In the genomic region with DNA sequence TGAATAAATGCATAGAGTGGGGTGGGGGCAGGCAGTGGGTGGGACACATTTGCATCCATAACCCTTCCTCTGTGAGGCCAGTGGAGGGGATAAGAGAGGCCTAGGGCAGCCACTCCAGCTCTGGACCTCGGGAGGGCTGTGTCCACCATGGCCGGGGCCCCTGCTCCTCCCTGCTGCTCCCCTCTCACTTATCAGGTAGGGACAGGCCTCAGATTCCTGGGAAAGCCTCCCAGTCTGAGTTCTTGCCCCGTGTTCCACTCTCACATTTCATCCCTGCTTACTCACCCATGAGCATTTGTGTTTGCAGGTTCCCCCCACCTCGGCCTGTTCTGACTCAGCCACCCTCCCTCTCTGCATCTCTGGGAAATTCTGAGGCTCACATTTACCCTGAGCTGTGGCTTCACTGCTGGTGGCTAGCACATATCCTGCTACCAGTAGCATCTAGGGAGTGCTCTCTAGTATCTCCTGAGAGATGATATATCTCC, we compare ENCODE assay signal across 7 cellular contexts.
DNase-seq lines count a peak whose midpoint lies in the region; ATAC-seq and TF ChIP-seq lines count a peak whose summit lies in the region.

No MANE protein-coding gene starts in this region.

- DNase-seq in HFF-Myc (ENCODE audit: extremely low read depth, low read depth) (peak; percentile 9), glomerular visceral epithelial cell (ENCODE audit: extremely low spot score) (peak; percentile 74), NK-92 (lab: John Stamatoyannopoulos, UW; ENCODE audit: unreplicated experiment) (no peak), NOMO-1 treated with DMSO at 0.1 percent for 48 hours (lab: John Stamatoyannopoulos, UW; ENCODE audit: unreplicated experiment) (no peak), DMS79 (lab: John Stamatoyannopoulos, UW) (no peak)

- peaks cover 41% of the 10 kb centered on the region for H3K4me1 ChIP-seq in OCI-LY3 (ENCODE audit: low read length)

- H3K4me2 ChIP-seq in OCI-LY3 (ENCODE audit: low read length) = peak overlapping the region; percentile 78

- ATAC-seq in GM18861 (IDR thresholded peaks at IDR 0.05; ENCODE audit: unreplicated experiment) = peak; percentile 57

- no peak overlapping the region for H2AFZ ChIP-seq in OCI-LY3 (ENCODE audit: low read depth, low read length)

- H3K9ac ChIP-seq in OCI-LY3 (ENCODE audit: low read length) = peak overlapping the region; percentile 62

- H3K79me2 ChIP-seq in OCI-LY3 (ENCODE audit: low read length) = no peaks in the 10 kb centered on the region

- H4K20me1 ChIP-seq in OCI-LY3 (ENCODE audit: insufficient read depth, low read length) = no peaks in the 10 kb centered on the region

- no peak for TF ChIP-seq CTCF in HFF-Myc (IDR thresholded peaks at IDR 0.05; ENCODE audit: low read depth, low read length, missing control alignments)
- TF ChIP-seq CTCF in OCI-LY3 (IDR thresholded peaks at IDR 0.05; ENCODE audit: low read depth, low read length) = no peak

- no peaks in the 10 kb centered on the region for H3K9me3 ChIP-seq in OCI-LY3 (ENCODE audit: insufficient read depth, low read length)

- no peaks in the 10 kb centered on the region for H3K27me3 ChIP-seq in OCI-LY3 (ENCODE audit: low read depth, low read length)

- H3K36me3 ChIP-seq in OCI-LY3 (replicated peaks; ENCODE audit: low read depth, low read length) = no peaks in the 10 kb centered on the region

- peak overlapping the region; percentile 88 for H3K27ac ChIP-seq in OCI-LY3 (ENCODE audit: low read length)

- H3K4me3 ChIP-seq in HFF-Myc (replicated peaks; ENCODE audit: low read depth, low read length) = no peak overlapping the region
- peak overlapping the region; percentile 57 for H3K4me3 ChIP-seq in OCI-LY3 (ENCODE audit: low read length)

Comparison
In these comparisons a context has a peak if more than half of its experiments do, and no peak if none do; other contexts are left out.
1. DNase-seq: peak in HFF-Myc (single experiment) and glomerular visceral epithelial cell (single experiment); none in NK-92 (single experiment), NOMO-1 treated with DMSO at 0.1 percent for 48 hours (single experiment) and DMS79 (single experiment).